In genomic region chr15:85463273-85463937, GRCh38 we compare ENCODE assay signal across 15 cellular contexts.
A peak's percentile ranks its signal among the peaks of the same experiment; 100 is the strongest.
DNase-seq lines count a peak whose midpoint lies in the region; ATAC-seq and TF ChIP-seq lines count a peak whose summit lies in the region.
"Had no signal": no experiment of that assay in that cellular context is flagged by ENCODE, and none has a peak within 500 bp of the region (broad histone marks: within the 10 kb centered on the region; RNA-seq: fewer than 3 reads in every experiment).

No MANE protein-coding gene starts in this region.

- ATAC-seq in activated CD4-positive, CD25-positive, alpha-beta regulatory T cell treated with anti-CD3 and anti-CD28 coated beads, Interleukin-2, amount 50 U/mL, for 24 hours = peak; percentile 30 to 41
- ATAC-seq in gastroesophageal sphincter = no peak

- H3K9ac ChIP-seq in mesenchymal stem cell (ENCODE audit: low read length) = no peak overlapping the region

- peaks cover 12% of the 10 kb centered on the region for H3K79me1 ChIP-seq in mesenchymal stem cell (replicated peaks; ENCODE audit: low read length, poor library complexity, severe bottlenecking)

- H3K27ac ChIP-seq in gastroesophageal sphincter (peak overlapping the region in 3 of 4 donors; percentile 23 to 60 (median 52)), mesenchymal stem cell (ENCODE audit: low read length, poor library complexity, severe bottlenecking) (no peak overlapping the region)
- H3K27ac ChIP-seq: VCaP had no signal

- TF ChIP-seq CTCF in gastroesophageal sphincter (IDR thresholded peaks at IDR 0.05) = no peak

- 82 to 87% methylated on average over 4 of the region's 4 CpGs for WGBS in gastroesophageal sphincter (ENCODE audit: low coverage in 1 of 2), 2 donors
- WGBS in mesenchymal stem cell = 95% methylated on average over 4 of the region's 4 CpGs

- no peak overlapping the region for H2BK12ac ChIP-seq in mesenchymal stem cell (ENCODE audit: low read length in 2 of 2)

- H2BK120ac ChIP-seq in mesenchymal stem cell (ENCODE audit: low read depth, low read length) = no peak overlapping the region

- in situ Hi-C loops in SK-MEL-5 (cut with HindIII; ENCODE audit: low pct_unique_long_range_greater_than_20kb, low sequenced_read_pairs) = no loop called here

- no peak for TF ChIP-seq EP300 in gastroesophageal sphincter (IDR thresholded peaks at IDR 0.05)

- no peak overlapping the region for H4K91ac ChIP-seq in mesenchymal stem cell (ENCODE audit: low read length)

- peaks cover 0 to 59% (median 5%) of the 10 kb centered on the region in 3 donors for H3K4me1 ChIP-seq in gastroesophageal sphincter
- H3K4me1 ChIP-seq in mesenchymal stem cell (ENCODE audit: control insufficient read depth, insufficient read depth, low read depth, low read length) = no peaks in the 10 kb centered on the region

- no peak overlapping the region for H4K8ac ChIP-seq in mesenchymal stem cell (ENCODE audit: low read length)

- H3K9me3 ChIP-seq in gastroesophageal sphincter (no peaks in the 10 kb centered on the region), mesenchymal stem cell (ENCODE audit: control insufficient read depth, low read length) (no peaks in the 10 kb centered on the region)

- no peak overlapping the region for H3K23ac ChIP-seq in mesenchymal stem cell (ENCODE audit: low read length in 2 of 2)

- no peak overlapping the region for H2BK15ac ChIP-seq in mesenchymal stem cell (ENCODE audit: low read depth, poor library complexity, severe bottlenecking)

- H3K4me3 ChIP-seq in gastroesophageal sphincter (no peak overlapping the region), mesenchymal stem cell (ENCODE audit: insufficient read depth in 1 of 2, low read depth in 1 of 2, low read length in 2 of 2) (no peak overlapping the region)

- no peaks in the 10 kb centered on the region for H3K27me3 ChIP-seq in gastroesophageal sphincter
- H3K27me3 ChIP-seq in mesenchymal stem cell (ENCODE audit: control insufficient read depth in 1 of 2, insufficient read depth in 1 of 2, low read length in 2 of 2) = no peaks in the 10 kb centered on the region

- TF ChIP-seq POLR2A in gastroesophageal sphincter (IDR thresholded peaks at IDR 0.05) = no peak

- no peak for DNase-seq in activated CD4-positive, CD25-positive, alpha-beta regulatory T cell (lab: John Stamatoyannopoulos, UW)
- peak; percentile 50 for DNase-seq in SK-MEL-5 (ENCODE audit: low read depth, low spot score)
- peak; percentile 43 for DNase-seq in retina
- DNase-seq in EL = no peak
- DNase-seq in mesenchymal stem cell = no peak
- DNase-seq in stimulated activated naive CD4-positive, alpha-beta T cell treated with Interleukin-2 at 50 U/mL for 16 hours (lab: John Stamatoyannopoulos, UW) = no peak
- DNase-seq: 8988T; activated CD8-positive, alpha-beta memory T cell treated with anti-CD3 and anti-CD28 coated beads, Interleukin-2, amount 50 U/mL, for 48 hours; aorta; COR-L47; NCI-H2107; substantia nigra had no signal

- H2AK5ac ChIP-seq in mesenchymal stem cell (ENCODE audit: low read length, severe bottlenecking) = no peak overlapping the region

- H3K4me2 ChIP-seq in mesenchymal stem cell (ENCODE audit: low read length, poor library complexity, severe bottlenecking) = no peak overlapping the region

- H3K18ac ChIP-seq in mesenchymal stem cell (ENCODE audit: low read depth in 1 of 2, low read length in 2 of 2) = no peak overlapping the region

- H2AFZ ChIP-seq in mesenchymal stem cell (ENCODE audit: low read depth, low read length) = no peak overlapping the region

- no peak overlapping the region for H3K14ac ChIP-seq in mesenchymal stem cell (ENCODE audit: low read length in 2 of 2)

- H3K4ac ChIP-seq in mesenchymal stem cell (ENCODE audit: low read depth in 1 of 2, low read length in 2 of 2) = no peak overlapping the region

- H3K36me3 ChIP-seq in gastroesophageal sphincter (no peaks in the 10 kb centered on the region), mesenchymal stem cell (ENCODE audit: control insufficient read depth in 1 of 2, insufficient read depth in 2 of 2, low read depth in 1 of 2, low read length in 2 of 2) (no peaks in the 10 kb centered on the region)

- no peak overlapping the region for H2BK5ac ChIP-seq in mesenchymal stem cell (ENCODE audit: low read depth, low read length, poor library complexity, severe bottlenecking)

Comparison
In these comparisons a context has a peak if more than half of its experiments do, and no peak if none do; other contexts are left out.
1. DNase-seq: peak in SK-MEL-5 (single experiment) and retina (single experiment); none in activated CD4-positive, CD25-positive, alpha-beta regulatory T cell (0 of 4), EL (single experiment), mesenchymal stem cell (single experiment) and stimulated activated naive CD4-positive, alpha-beta T cell treated with Interleukin-2 at 50 U/mL for 16 hours (single experiment).